13 cellular contexts compared by ENCODE assay signal in genomic region chr17:75647921-75648320, GRCh38. TPM values are rescaled to one million over a fixed set of nuclear protein-coding genes. Genes with fewer than 3 reads are reported as not detected.
"Had no signal": no experiment of that assay in that cellular context is flagged by ENCODE, and none has a peak within 500 bp of the region (broad histone marks: within the 10 kb centered on the region; RNA-seq: fewer than 3 reads in every experiment).

No MANE protein-coding gene starts in this region.

- H3K27ac Mint-ChIP-seq: activated naive CD8-positive, alpha-beta T cell treated with anti-CD3 and anti-CD28 coated beads for 36 hours; activated T-cell treated with anti-CD3 and anti-CD28 coated beads, Interleukin-2, amount 50 U/mL, for 72 hours had no signal

- ATAC-seq: activated CD4-positive, CD25-positive, alpha-beta regulatory T cell treated with anti-CD3 and anti-CD28 coated beads, Interleukin-2, amount 50 U/mL, for 24 hours; activated T-cell treated with anti-CD3 and anti-CD28 coated beads, Interleukin-2, amount 50 U/mL, for 72 hours; gastroesophageal sphincter; pancreas had no signal

- H3K27me3 ChIP-seq: ascending aorta, gastroesophageal sphincter, pancreas, transverse colon had no signal

- H3K4me1 ChIP-seq: ascending aorta, gastroesophageal sphincter had no signal

- H3K9me3 Mint-ChIP-seq: activated naive CD8-positive, alpha-beta T cell treated with anti-CD3 and anti-CD28 coated beads for 36 hours; activated T-cell treated with anti-CD3 and anti-CD28 coated beads, Interleukin-2, amount 50 U/mL, for 72 hours had no signal

- H3K27me3 Mint-ChIP-seq: activated naive CD8-positive, alpha-beta T cell treated with anti-CD3 and anti-CD28 coated beads for 36 hours had no signal

- FAIRE-seq: pancreas had no signal

- DNase-seq: activated CD4-positive, alpha-beta T cell treated with anti-CD3 and anti-CD28 coated beads, Interleukin-2, amount 50 U/mL, for 48 hours; activated gamma-delta T cell treated with Interleukin-2 at 50 U/mL for 16 hours; activated naive CD8-positive, alpha-beta T cell treated with anti-CD3 and anti-CD28 coated beads for 36 hours; activated T-cell treated with anti-CD3 and anti-CD28 coated beads, Interleukin-2, amount 50 U/mL, for 72 hours; effector CD8-positive, alpha-beta T cell; kidney glomerular epithelial cell; retina; transverse colon had no signal

- H3K27ac ChIP-seq: ascending aorta, coronary artery, gastroesophageal sphincter had no signal

- H3K9me3 ChIP-seq: ascending aorta, gastroesophageal sphincter, pancreas, transverse colon had no signal

- H3K4me3 Mint-ChIP-seq: activated naive CD8-positive, alpha-beta T cell treated with anti-CD3 and anti-CD28 coated beads for 36 hours; activated T-cell treated with anti-CD3 and anti-CD28 coated beads, Interleukin-2, amount 50 U/mL, for 72 hours had no signal

- H3K4me3 ChIP-seq: ascending aorta, coronary artery, gastroesophageal sphincter, pancreas, transverse colon had no signal

RNA-seq across cellular contexts. Expression of gene SMIM5, which starts 14.7 kb away (rescaled TPM):
- total RNA-seq: ascending aorta had no signal
